Comparison of ENCODE assay signal across 26 cellular contexts in genomic region chr3:155326249-155326648, GRCh38. TPM values are rescaled to one million over a fixed set of nuclear protein-coding genes. Genes with fewer than 3 reads are reported as not detected.
"Had no signal": no experiment of that assay in that cellular context is flagged by ENCODE, and none has a peak within 500 bp of the region (broad histone marks: within the 10 kb centered on the region; RNA-seq: fewer than 3 reads in every experiment).

No MANE protein-coding gene starts in this region.

- H3K9me3 ChIP-seq: adrenal gland, breast epithelium, gastrocnemius medialis, left lung, thyroid gland had no signal

- H3K4me3 ChIP-seq: gastrocnemius medialis, left lung, thyroid gland had no signal

- DNase-seq: activated CD4-positive, alpha-beta T cell treated with anti-CD3 and anti-CD28 coated beads for 1 hour; activated CD4-positive, alpha-beta T cell treated with anti-CD3 and anti-CD28 coated beads, Interleukin-2, amount 50 U/mL, for 48 hours; activated gamma-delta T cell; adrenal gland; effector CD8-positive, alpha-beta T cell; gastrocnemius medialis; head of caudate nucleus; left lung; midbrain; nephron progenitor cell; occipital lobe; stimulated activated CD4-positive, alpha-beta T cell treated with anti-CD3 and anti-CD28 coated beads, Interleukin-12 subunit alpha, Interleukin-12 subunit beta, amount 100 ng/mL, for 4 hours; stimulated activated CD4-positive, alpha-beta T cell treated with anti-CD3 and anti-CD28 coated beads, Interleukin-1b, Interleukin-23, amount 100 ng/mL, for 48 hours; stimulated activated naive CD4-positive, alpha-beta T cell treated with Interleukin-2 at 50 U/mL for 16 hours; T-helper 9 cell; thyroid gland; WERI-Rb-1 had no signal

- H3K4me1 ChIP-seq: adrenal gland, breast epithelium, left lung, thyroid gland had no signal

- H3K27ac ChIP-seq: adrenal gland, breast epithelium, gastrocnemius medialis, left lung, thyroid gland, WERI-Rb-1 had no signal

- H3K27me3 ChIP-seq: adrenal gland, breast epithelium, gastrocnemius medialis, left lung, thyroid gland had no signal

- H3K36me3 ChIP-seq: adrenal gland, breast epithelium, gastrocnemius medialis, left lung, thyroid gland, WERI-Rb-1 had no signal

- ATAC-seq: esophagus mucosa, gastrocnemius medialis, left lung had no signal

RNA-seq across cellular contexts. Expression of gene STRIT1, which starts 32.8 kb away (rescaled TPM):
- total RNA-seq: astrocyte, cerebellum, esophagus mucosa, kidney epithelial cell, left lung, lung microvascular endothelial cell, occipital lobe, posterior vena cava, subcutaneous adipose tissue, thyroid gland, ureter had no signal
